In the genomic region with DNA sequence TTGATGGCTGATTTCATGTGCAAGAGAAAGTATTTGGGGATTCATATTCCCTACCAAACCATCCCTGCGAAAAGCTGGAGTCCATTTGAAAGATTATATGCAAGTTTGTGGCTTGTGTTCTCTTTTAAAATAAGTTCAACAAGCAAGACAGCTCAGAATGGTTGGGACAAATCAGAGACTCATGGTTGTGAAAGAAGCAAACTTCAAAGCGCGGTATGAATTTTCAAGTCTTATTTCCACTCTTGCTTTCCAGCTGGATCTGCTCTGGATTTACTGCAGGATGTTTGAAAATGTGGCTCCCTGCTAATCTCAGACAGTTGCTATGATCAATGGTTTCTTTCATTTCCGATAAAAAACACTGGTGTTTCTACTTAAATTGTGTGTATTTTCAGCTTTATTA, we compare ENCODE assay signal across 20 cellular contexts.
"Had no signal": no experiment of that assay in that cellular context is flagged by ENCODE, and none has a peak within 500 bp of the region (broad histone marks: within the 10 kb centered on the region; RNA-seq: fewer than 3 reads in every experiment).

No MANE protein-coding gene starts in this region.

- H3K27me3 Mint-ChIP-seq: activated naive CD8-positive, alpha-beta T cell; naive thymus-derived CD8-positive, alpha-beta T cell; stimulated activated naive CD8-positive, alpha-beta T cell treated with anti-CD3 and anti-CD28 coated beads, Interleukin-15, amount 100 ng/mL, for 72 hours had no signal

- H3K4me3 Mint-ChIP-seq: activated naive CD8-positive, alpha-beta T cell; stimulated activated naive CD8-positive, alpha-beta T cell treated with anti-CD3 and anti-CD28 coated beads, Interleukin-15, amount 100 ng/mL, for 72 hours had no signal

- H3K36me3 ChIP-seq: gastrocnemius medialis, ovary, upper lobe of right lung had no signal

- H3K9me3 ChIP-seq: gastrocnemius medialis, ovary, psoas muscle, upper lobe of right lung had no signal

- H3K27ac Mint-ChIP-seq: activated naive CD8-positive, alpha-beta T cell; stimulated activated naive CD8-positive, alpha-beta T cell treated with anti-CD3 and anti-CD28 coated beads, Interleukin-15, amount 100 ng/mL, for 72 hours had no signal

- H3K4me3 ChIP-seq: gastrocnemius medialis, ovary, psoas muscle, skin epidermis, upper lobe of right lung had no signal

- H3K27me3 ChIP-seq: gastrocnemius medialis, ovary, upper lobe of right lung had no signal

- ATAC-seq: gastrocnemius medialis; naive thymus-derived CD8-positive, alpha-beta T cell; psoas muscle; right cardiac atrium; stimulated activated naive CD8-positive, alpha-beta T cell treated with anti-CD3 and anti-CD28 coated beads, Interleukin-15, amount 100 ng/mL, for 72 hours; upper lobe of right lung had no signal

- DNase-seq: activated CD4-positive, alpha-beta T cell treated with anti-CD3 and anti-CD28 coated beads, Interleukin-2, amount 50 U/mL, for 4 hours; activated gamma-delta T cell treated with Interleukin-2 at 50 U/mL for 16 hours; amygdala; gastrocnemius medialis; head of caudate nucleus; kidney; mesenchymal stem cell; naive thymus-derived CD8-positive, alpha-beta T cell; ovary; psoas muscle; right cardiac atrium; stimulated activated CD4-positive, alpha-beta T cell treated with anti-CD3 and anti-CD28 coated beads, Interleukin-15, amount 100 ng/mL, for 24 hours; stimulated activated CD4-positive, alpha-beta T cell treated with anti-CD3 and anti-CD28 coated beads, Interleukin-2, amount 100 ng/mL, for 48 hours; stimulated activated naive CD8-positive, alpha-beta T cell treated with anti-CD3 and anti-CD28 coated beads, Interleukin-15, amount 100 ng/mL, for 72 hours; T-helper 2 cell; upper lobe of right lung had no signal

- H3K27ac ChIP-seq: epithelial cell of prostate, psoas muscle, upper lobe of right lung, VCaP had no signal
